In the genomic region with DNA sequence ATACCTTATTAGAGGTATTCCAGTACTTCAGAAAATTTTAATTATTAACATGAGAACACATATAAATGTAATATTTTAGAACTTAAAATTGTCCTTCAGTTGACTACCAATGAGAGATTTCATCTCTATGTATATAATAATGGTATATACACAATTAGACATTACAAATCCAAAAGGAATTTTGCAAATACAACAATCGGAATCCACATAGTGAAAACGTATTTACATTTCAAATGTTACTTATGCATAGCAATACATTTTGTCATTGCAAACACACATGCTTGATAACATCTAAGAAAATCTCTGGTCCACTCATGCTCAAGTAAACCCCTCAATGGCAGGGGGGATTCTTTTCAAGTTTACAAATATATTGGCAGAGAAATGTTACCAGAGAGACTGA, we compare ENCODE assay signal across 17 cellular contexts.
DNase-seq lines count a peak whose midpoint lies in the region; ATAC-seq and TF ChIP-seq lines count a peak whose summit lies in the region.
"Had no signal": no experiment of that assay in that cellular context is flagged by ENCODE, and none has a peak within 500 bp of the region (broad histone marks: within the 10 kb centered on the region; RNA-seq: fewer than 3 reads in every experiment).

No MANE protein-coding gene starts in this region.

- no peak overlapping the region for H2AK5ac ChIP-seq in mesenchymal stem cell (ENCODE audit: low read length, severe bottlenecking)

- H2AFZ ChIP-seq in SU-DHL-6 (ENCODE audit: low read depth, low read length, severe bottlenecking) = peak overlapping the region; percentile 54
- no peak overlapping the region for H2AFZ ChIP-seq in mesenchymal stem cell (ENCODE audit: low read depth, low read length)
- H2AFZ ChIP-seq: GM23248 had no signal

- H3K14ac ChIP-seq in mesenchymal stem cell (ENCODE audit: low read length in 2 of 2) = no peak overlapping the region

- no peaks in the 10 kb centered on the region for H3F3A ChIP-seq in SU-DHL-6 (ENCODE audit: insufficient read depth)

- H3K18ac ChIP-seq in mesenchymal stem cell (ENCODE audit: low read depth in 1 of 2, low read length in 2 of 2) = no peak overlapping the region

- H3K9me3 ChIP-seq in SU-DHL-6 (ENCODE audit: insufficient read depth, low read length) (no peaks in the 10 kb centered on the region), mesenchymal stem cell (ENCODE audit: control insufficient read depth, low read length) (no peaks in the 10 kb centered on the region)
- H3K9me3 ChIP-seq: BLaER1, HAP-1 had no signal

- H4K8ac ChIP-seq in mesenchymal stem cell (ENCODE audit: low read length) = no peak overlapping the region

- WGBS in mesenchymal stem cell = 46% methylated on average over 2 of the region's 2 CpGs

- no peak overlapping the region for H3K4me3 ChIP-seq in SU-DHL-6 (ENCODE audit: insufficient read depth, low read length, poor library complexity, severe bottlenecking)
- H3K4me3 ChIP-seq in mesenchymal stem cell (ENCODE audit: insufficient read depth in 1 of 2, low read depth in 1 of 2, low read length in 2 of 2) = no peak overlapping the region
- H3K4me3 ChIP-seq: BLaER1, GM23248, HAP-1 had no signal

- H3K79me1 ChIP-seq in mesenchymal stem cell (replicated peaks; ENCODE audit: low read length, poor library complexity, severe bottlenecking) = no peaks in the 10 kb centered on the region

- TF ChIP-seq CTCF in HFFc6 (IDR thresholded peaks at IDR 0.05) (no peak), SU-DHL-6 (IDR thresholded peaks at IDR 0.05; ENCODE audit: insufficient read depth, low read length, poor library complexity, severe bottlenecking) (no peak)

- H3K27ac ChIP-seq in SU-DHL-6 (ENCODE audit: low read depth, low read length) (no peak overlapping the region), mesenchymal stem cell (ENCODE audit: low read length, poor library complexity, severe bottlenecking) (no peak overlapping the region)
- H3K27ac ChIP-seq: BLaER1, GM23248 had no signal

- ATAC-seq in HG02938 (IDR thresholded peaks at IDR 0.05; ENCODE audit: unreplicated experiment) = no peak

- H3K4me3 Mint-ChIP-seq in HFFc6 = no peak overlapping the region
- H3K4me3 Mint-ChIP-seq: CD14-positive monocyte; CD4-positive, alpha-beta memory T cell; IgD-negative memory B cell had no signal

- no peak overlapping the region for H2BK15ac ChIP-seq in mesenchymal stem cell (ENCODE audit: low read depth, poor library complexity, severe bottlenecking)

- H3K4ac ChIP-seq in mesenchymal stem cell (ENCODE audit: low read depth in 1 of 2, low read length in 2 of 2) = no peak overlapping the region

- no peak overlapping the region for H2BK12ac ChIP-seq in mesenchymal stem cell (ENCODE audit: low read length in 2 of 2)

- H3K27ac Mint-ChIP-seq in HFFc6 = no peak overlapping the region
- H3K27ac Mint-ChIP-seq: CD14-positive monocyte; CD4-positive, alpha-beta memory T cell; IgD-negative memory B cell had no signal

- H3K27me3 ChIP-seq in SU-DHL-6 (ENCODE audit: low read length) = no peaks in the 10 kb centered on the region
- no peaks in the 10 kb centered on the region for H3K27me3 ChIP-seq in mesenchymal stem cell (ENCODE audit: control insufficient read depth in 1 of 2, insufficient read depth in 1 of 2, low read length in 2 of 2)
- H3K27me3 ChIP-seq: BLaER1 had no signal

- H3K4me1 ChIP-seq in mesenchymal stem cell (ENCODE audit: control insufficient read depth, insufficient read depth, low read depth, low read length) = no peaks in the 10 kb centered on the region
- H3K4me1 ChIP-seq: BLaER1 had no signal

- no peak overlapping the region for H3K23ac ChIP-seq in mesenchymal stem cell (ENCODE audit: low read length in 2 of 2)

- no peaks in the 10 kb centered on the region for H3K36me3 Mint-ChIP-seq in HFFc6 (ENCODE audit: low read depth)
- H3K36me3 Mint-ChIP-seq: CD14-positive monocyte; CD4-positive, alpha-beta memory T cell; IgD-negative memory B cell had no signal

- H3K36me3 ChIP-seq in SU-DHL-6 (ENCODE audit: low read length) (no peaks in the 10 kb centered on the region), mesenchymal stem cell (ENCODE audit: control insufficient read depth in 1 of 2, insufficient read depth in 2 of 2, low read depth in 1 of 2, low read length in 2 of 2) (no peaks in the 10 kb centered on the region)
- H3K36me3 ChIP-seq: BLaER1, HAP-1 had no signal

- H3K9me3 Mint-ChIP-seq in HFFc6 = no peaks in the 10 kb centered on the region

- H3K4me2 ChIP-seq in SU-DHL-6 (ENCODE audit: low read depth, low read length, poor library complexity, severe bottlenecking) (no peak overlapping the region), mesenchymal stem cell (ENCODE audit: low read length, poor library complexity, severe bottlenecking) (no peak overlapping the region)
- H3K4me2 ChIP-seq: BLaER1 had no signal

- H3K9me2 ChIP-seq in SU-DHL-6 (replicated peaks; ENCODE audit: insufficient read depth, low read length) = no peaks in the 10 kb centered on the region

- H3K4me1 Mint-ChIP-seq in HFFc6 (ENCODE audit: low read depth) = peaks cover 25% of the 10 kb centered on the region
- H3K4me1 Mint-ChIP-seq: CD14-positive monocyte; CD4-positive, alpha-beta memory T cell; IgD-negative memory B cell had no signal

- H3K79me2 ChIP-seq in SU-DHL-6 (ENCODE audit: insufficient read depth, low read length) = no peaks in the 10 kb centered on the region

- no peak overlapping the region for H2BK120ac ChIP-seq in mesenchymal stem cell (ENCODE audit: low read depth, low read length)

- H4K20me1 ChIP-seq in SU-DHL-6 (ENCODE audit: low read depth, low read length) = no peaks in the 10 kb centered on the region
- H4K20me1 ChIP-seq: BLaER1 had no signal

- H4K91ac ChIP-seq in mesenchymal stem cell (ENCODE audit: low read length) = no peak overlapping the region

- peak; percentile 5 for DNase-seq in EL
- DNase-seq in HFFc6 = peak; percentile 7
- peak; percentile 1 for DNase-seq in mesenchymal stem cell
- no peak for DNase-seq in COLO668 (lab: John Stamatoyannopoulos, UW; ENCODE audit: unreplicated experiment)
- DNase-seq in NCI-H2107 (lab: John Stamatoyannopoulos, UW) = no peak
- DNase-seq: 8988T; Calu3; CD4-positive, alpha-beta memory T cell; DMS79 treated with DMSO at 0.1 percent for 48 hours; GM23248; KBM-7 had no signal

- H3K9ac ChIP-seq in SU-DHL-6 (ENCODE audit: low read length) = no peak overlapping the region
- no peak overlapping the region for H3K9ac ChIP-seq in mesenchymal stem cell (ENCODE audit: low read length)
- H3K9ac ChIP-seq: BLaER1, GM23248 had no signal

- H2BK5ac ChIP-seq in mesenchymal stem cell (ENCODE audit: low read depth, low read length, poor library complexity, severe bottlenecking) = no peak overlapping the region

- H3K27me3 Mint-ChIP-seq in HFFc6 (ENCODE audit: insufficient read depth) = no peaks in the 10 kb centered on the region
- H3K27me3 Mint-ChIP-seq: CD4-positive, alpha-beta memory T cell; IgD-negative memory B cell had no signal

Comparison
In these comparisons a context has a peak if more than half of its experiments do, and no peak if none do; other contexts are left out.
1. DNase-seq: peak in EL (single experiment), HFFc6 (single experiment) and mesenchymal stem cell (single experiment); none in COLO668 (single experiment) and NCI-H2107 (single experiment).